ENCODE assay signal across 18 cellular contexts in the genomic region with DNA sequence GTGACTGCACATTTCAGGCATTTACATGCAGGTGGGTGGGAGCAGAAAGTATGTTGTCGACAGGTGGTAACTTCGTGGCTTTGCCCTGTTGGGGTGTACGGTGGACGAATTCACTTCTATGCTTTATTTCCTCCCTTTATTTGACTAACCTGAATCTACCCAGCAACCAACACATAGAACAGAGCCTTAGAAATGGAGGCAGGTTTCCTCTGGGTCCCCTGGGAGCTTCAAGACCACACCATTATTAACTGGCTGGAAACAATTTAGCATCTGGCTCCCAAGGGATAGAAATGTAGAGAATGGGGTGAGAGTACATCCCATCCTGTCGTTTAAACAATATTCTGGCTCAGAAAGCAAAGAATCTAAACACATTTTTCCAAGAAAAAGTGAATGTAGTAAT.
"Had no signal": no experiment of that assay in that cellular context is flagged by ENCODE, and none has a peak within 500 bp of the region (broad histone marks: within the 10 kb centered on the region; RNA-seq: fewer than 3 reads in every experiment).

No MANE protein-coding gene starts in this region.

- H3K4me3 ChIP-seq: cardiac muscle cell, left ventricle myocardium inferior, stomach, testis, upper lobe of right lung had no signal

- H3K79me2 ChIP-seq: parathyroid adenoma had no signal

- H3K27me3 Mint-ChIP-seq: activated CD8-positive, alpha-beta T cell treated with anti-CD3 and anti-CD28 coated beads for 36 hours; activated naive CD4-positive, alpha-beta T cell treated with anti-CD3 and anti-CD28 coated beads, Interleukin-2, amount 50 U/mL, for 24 hours; naive B cell had no signal

- H3K27ac Mint-ChIP-seq: activated CD8-positive, alpha-beta T cell treated with anti-CD3 and anti-CD28 coated beads for 36 hours; activated naive CD4-positive, alpha-beta T cell treated with anti-CD3 and anti-CD28 coated beads, Interleukin-2, amount 50 U/mL, for 24 hours had no signal

- DNase-seq: activated CD4-positive, alpha-beta T cell treated with anti-CD3 and anti-CD28 coated beads for 4 hours; activated CD8-positive, alpha-beta T cell treated with anti-CD3 and anti-CD28 coated beads for 36 hours; activated effector memory CD4-positive, alpha-beta T cell treated with anti-CD3 and anti-CD28 coated beads, Interleukin-2, amount 50 U/mL, for 16 hours; activated T-cell treated with anti-CD3 and anti-CD28 coated beads, Interleukin-2, amount 50 U/mL, for 48 hours; hippocampal formation; left ventricle myocardium inferior; stimulated activated CD4-positive, alpha-beta T cell treated with anti-CD3 and anti-CD28 coated beads, Interleukin-1b, Interleukin-23, amount 100 ng/mL, for 48 hours; stomach; testis; upper lobe of right lung had no signal

- H3K9ac ChIP-seq: parathyroid adenoma had no signal

- H3K27me3 ChIP-seq: cardiac muscle cell, stomach, testis, upper lobe of right lung had no signal

- ATAC-seq: activated CD8-positive, alpha-beta T cell treated with anti-CD3 and anti-CD28 coated beads for 36 hours; upper lobe of right lung had no signal

- H3K27ac ChIP-seq: cardiac muscle cell, left ventricle myocardium inferior, parathyroid adenoma, stomach, testis, upper lobe of right lung, WERI-Rb-1 had no signal

- H3K4me1 ChIP-seq: testis, upper lobe of right lung had no signal

- H3K36me3 ChIP-seq: cardiac muscle cell, left ventricle myocardium inferior, stomach, upper lobe of right lung, WERI-Rb-1 had no signal

- FAIRE-seq: colon, endometrium, keratinocyte had no signal

- H3K9me3 ChIP-seq: left ventricle myocardium inferior, stomach, testis, upper lobe of right lung had no signal

- H3K4me3 Mint-ChIP-seq: activated CD8-positive, alpha-beta T cell treated with anti-CD3 and anti-CD28 coated beads for 36 hours; activated naive CD4-positive, alpha-beta T cell treated with anti-CD3 and anti-CD28 coated beads, Interleukin-2, amount 50 U/mL, for 24 hours had no signal

- H3K9me3 Mint-ChIP-seq: activated CD8-positive, alpha-beta T cell treated with anti-CD3 and anti-CD28 coated beads for 36 hours; activated naive CD4-positive, alpha-beta T cell treated with anti-CD3 and anti-CD28 coated beads, Interleukin-2, amount 50 U/mL, for 24 hours had no signal
